ENCODE assay signal across 15 cellular contexts in genomic region chr4:98166025-98166730, GRCh38. TPM values are rescaled to one million over a fixed set of nuclear protein-coding genes. Genes with fewer than 3 reads are reported as not detected.
DNase-seq lines count a peak whose midpoint lies in the region; ATAC-seq and TF ChIP-seq lines count a peak whose summit lies in the region.
"Had no signal": no experiment of that assay in that cellular context is flagged by ENCODE, and none has a peak within 500 bp of the region (broad histone marks: within the 10 kb centered on the region; RNA-seq: fewer than 3 reads in every experiment).

No MANE protein-coding gene starts in this region.

- H3K27me3 Mint-ChIP-seq in GM23338 (ENCODE audit: insufficient read depth, low read depth, poor library complexity) = no peaks in the 10 kb centered on the region
- no peaks in the 10 kb centered on the region for H3K27me3 Mint-ChIP-seq in activated naive CD8-positive, alpha-beta T cell treated with anti-CD3 and anti-CD28 coated beads, Interleukin-2, amount 50 U/mL, for 24 hours

- H3K36me3 ChIP-seq in GM23338 (ENCODE audit: insufficient read depth) = no peaks in the 10 kb centered on the region
- H3K36me3 ChIP-seq: SJCRH30 had no signal

- ATAC-seq in GM23338 (no peak), SK-N-SH treated with all-trans-retinoic acid at 6 μM for 48 hours (peak; percentile 85), foreskin keratinocyte (peak; percentile 100)
- ATAC-seq in activated naive CD8-positive, alpha-beta T cell treated with anti-CD3 and anti-CD28 coated beads, Interleukin-2, amount 50 U/mL, for 24 hours = no peak

- no peak overlapping the region for H3K4me2 ChIP-seq in GM23338

- H3F3A ChIP-seq in GM23338 (replicated peaks; ENCODE audit: low read depth) = no peaks in the 10 kb centered on the region

- TF ChIP-seq CTCF in GM23338 (conservative IDR thresholded peaks at IDR 0.05; ENCODE audit: low read depth in 2 of 2) = no peak
- no peak for TF ChIP-seq CTCF in foreskin keratinocyte (conservative IDR thresholded peaks at IDR 0.05)

- H2AFZ ChIP-seq in GM23338 = peak overlapping the region; percentile 24; the same call in 1 of the 2 replicates

- H3K4me1 ChIP-seq in GM23338 (ENCODE audit: insufficient read depth) (peaks cover 14% of the 10 kb centered on the region), foreskin keratinocyte (peaks cover 7% of the 10 kb centered on the region)
- H3K4me1 ChIP-seq: SJCRH30 had no signal

- DNase-seq in GM23338 (ENCODE audit: low spot score) = no peak
- DNase-seq in foreskin keratinocyte = peak; percentile 60 to 77
- peak; percentile 49 for DNase-seq in myocyte (ENCODE audit: low read depth)
- no peak for DNase-seq in effector CD8-positive, alpha-beta T cell (lab: John Stamatoyannopoulos, UW)
- no peak for DNase-seq in activated naive CD8-positive, alpha-beta T cell treated with anti-CD3 and anti-CD28 coated beads, Interleukin-2, amount 50 U/mL, for 24 hours
- DNase-seq in RPMI8226 = no peak
- no peak for DNase-seq in AG08395 (ENCODE audit: low spot score)
- DNase-seq: activated CD4-positive, CD25-positive, alpha-beta regulatory T cell; DMS79 treated with DMSO at 0.1 percent for 48 hours; H7; NCI-H1105; SJCRH30 had no signal

- no peaks in the 10 kb centered on the region for H3K27me3 ChIP-seq in GM23338 (ENCODE audit: insufficient read depth)
- no peaks in the 10 kb centered on the region for H3K27me3 ChIP-seq in foreskin keratinocyte
- H3K27me3 ChIP-seq: SJCRH30 had no signal

- H3K4me3 ChIP-seq in GM23338 = no peak overlapping the region
- H3K4me3 ChIP-seq: SJCRH30 had no signal

- H3K9me2 ChIP-seq in GM23338 (ENCODE audit: insufficient read depth) = peaks cover 5% of the 10 kb centered on the region

- H3K36me3 Mint-ChIP-seq in GM23338 (ENCODE audit: low read depth) = no peaks in the 10 kb centered on the region
- no peaks in the 10 kb centered on the region for H3K36me3 Mint-ChIP-seq in activated naive CD8-positive, alpha-beta T cell treated with anti-CD3 and anti-CD28 coated beads, Interleukin-2, amount 50 U/mL, for 24 hours (ENCODE audit: low read depth)

- H3K4me1 Mint-ChIP-seq in GM23338 = peaks cover 19% of the 10 kb centered on the region
- no peaks in the 10 kb centered on the region for H3K4me1 Mint-ChIP-seq in activated naive CD8-positive, alpha-beta T cell treated with anti-CD3 and anti-CD28 coated beads, Interleukin-2, amount 50 U/mL, for 24 hours

- H3K4me3 Mint-ChIP-seq in GM23338 = no peak overlapping the region
- no peak overlapping the region for H3K4me3 Mint-ChIP-seq in activated naive CD8-positive, alpha-beta T cell treated with anti-CD3 and anti-CD28 coated beads, Interleukin-2, amount 50 U/mL, for 24 hours

- H4K20me1 ChIP-seq in GM23338 (replicated peaks; ENCODE audit: insufficient read depth) = no peaks in the 10 kb centered on the region

- no peak overlapping the region for H3K27ac Mint-ChIP-seq in GM23338
- no peak overlapping the region for H3K27ac Mint-ChIP-seq in activated naive CD8-positive, alpha-beta T cell treated with anti-CD3 and anti-CD28 coated beads, Interleukin-2, amount 50 U/mL, for 24 hours

- H3K79me2 ChIP-seq in GM23338 (replicated peaks; ENCODE audit: insufficient read depth) = no peaks in the 10 kb centered on the region

- H3K27ac ChIP-seq in GM23338 (ENCODE audit: low read depth) (no peak overlapping the region), foreskin keratinocyte (no peak overlapping the region)
- H3K27ac ChIP-seq: SJCRH30 had no signal

- no peaks in the 10 kb centered on the region; the same call in 2 of the 3 replicates for H3K9me3 Mint-ChIP-seq in GM23338
- no peaks in the 10 kb centered on the region for H3K9me3 Mint-ChIP-seq in activated naive CD8-positive, alpha-beta T cell treated with anti-CD3 and anti-CD28 coated beads, Interleukin-2, amount 50 U/mL, for 24 hours

TF ChIP-seq in GM23338, 12 proteins besides CTCF, POLR2A, EP300 and RAD21 (continues in another document):
- TF ChIP-seq NANOG (IDR thresholded peaks at IDR 0.05; ENCODE audit: borderline replicate concordance) = no peak
- TF ChIP-seq STAT1 (IDR thresholded peaks at IDR 0.05; ENCODE audit: unreplicated experiment) = no peak
- TF ChIP-seq ETS1 (IDR thresholded peaks at IDR 0.05) = no peak
- TF ChIP-seq CREB1 (CRISPR knock-in tag; IDR thresholded peaks at IDR 0.05; ENCODE audit: low read depth) = no peak

TF ChIP-seq in SK-N-SH treated with all-trans-retinoic acid at 6 μM for 48 hours, 23 proteins besides CTCF, POLR2A, EP300 and RAD21:
- no peak for TF ChIP-seq ZNF565 (CRISPR knock-in tag; conservative IDR thresholded peaks at IDR 0.05; ENCODE audit: low read depth)
- no peak for TF ChIP-seq RARB (CRISPR knock-in tag; IDR thresholded peaks at IDR 0.05)
- TF ChIP-seq OSR1 (CRISPR knock-in tag; IDR thresholded peaks at IDR 0.05) = no peak
- TF ChIP-seq ZNF8 (CRISPR knock-in tag; IDR thresholded peaks at IDR 0.05) = no peak
- TF ChIP-seq PPARA (CRISPR knock-in tag; IDR thresholded peaks at IDR 0.05; ENCODE audit: borderline replicate concordance) = no peak
- TF ChIP-seq SNAI2 (CRISPR knock-in tag; IDR thresholded peaks at IDR 0.05) = no peak
- TF ChIP-seq TOX (CRISPR knock-in tag; IDR thresholded peaks at IDR 0.05; ENCODE audit: borderline replicate concordance) = no peak
- no peak for TF ChIP-seq ZFP3 (CRISPR knock-in tag; IDR thresholded peaks at IDR 0.05)
- TF ChIP-seq BACH2 (CRISPR knock-in tag; IDR thresholded peaks at IDR 0.05; ENCODE audit: borderline replicate concordance) = no peak
- no peak for TF ChIP-seq TSHZ2 (CRISPR knock-in tag; IDR thresholded peaks at IDR 0.05)
- no peak for TF ChIP-seq CSRNP3 (CRISPR knock-in tag; IDR thresholded peaks at IDR 0.05)
- TF ChIP-seq ISL1 (CRISPR knock-in tag; IDR thresholded peaks at IDR 0.05) = no peak
- no peak for TF ChIP-seq PATZ1 (CRISPR knock-in tag; IDR thresholded peaks at IDR 0.05; ENCODE audit: borderline replicate concordance)
- no peak for TF ChIP-seq ARNTL (CRISPR knock-in tag; IDR thresholded peaks at IDR 0.05; ENCODE audit: borderline replicate concordance, low read depth)
- no peak for TF ChIP-seq ZNF70 (CRISPR knock-in tag; IDR thresholded peaks at IDR 0.05)
- TF ChIP-seq CSDC2 (CRISPR knock-in tag; IDR thresholded peaks at IDR 0.05) = no peak
- no peak for TF ChIP-seq ZFP30 (CRISPR knock-in tag; IDR thresholded peaks at IDR 0.05)
- TF ChIP-seq TCF4 (CRISPR knock-in tag; IDR thresholded peaks at IDR 0.05; ENCODE audit: borderline replicate concordance) = no peak
- TF ChIP-seq ZC3H10 (CRISPR knock-in tag; IDR thresholded peaks at IDR 0.05) = no peak

RNA-seq across cellular contexts. Expression of gene STPG2, which starts 22.9 kb away (rescaled TPM):
- total RNA-seq in GM23338 (2014; rRNA removed; shearing (Covaris generic)) = 0.17 TPM in 1 of 2 replicates, not detected in the other
- polyA plus RNA-seq in GM23338 (2016; fragmentation: Nextera tagmentation; extraction: Ambion mirVana) (0.14 and 0.32 TPM in 2 replicates), foreskin keratinocyte (0.04 TPM in 1 of 2 replicates, not detected in the other)
- total RNA-seq in foreskin keratinocyte (0.07 TPM in 1 of 2 replicates, not detected in the other), myocyte (not detected in 2 replicates)
- not detected for polyA plus RNA-seq in myocyte (2012)
- total RNA-seq: dermis microvascular lymphatic vessel endothelial cell, NCI-H460, SJCRH30 had no signal

Comparison
In these comparisons a context has a peak if more than half of its experiments do, and no peak if none do; other contexts are left out.
1. ATAC-seq: peak in SK-N-SH treated with all-trans-retinoic acid at 6 μM for 48 hours (single experiment) and foreskin keratinocyte (single experiment); none in GM23338 (single experiment) and activated naive CD8-positive, alpha-beta T cell treated with anti-CD3 and anti-CD28 coated beads, Interleukin-2, amount 50 U/mL, for 24 hours (single experiment).
2. DNase-seq: peak in foreskin keratinocyte (2 of 2) and myocyte (single experiment); none in GM23338 (single experiment), effector CD8-positive, alpha-beta T cell (single experiment), activated naive CD8-positive, alpha-beta T cell treated with anti-CD3 and anti-CD28 coated beads, Interleukin-2, amount 50 U/mL, for 24 hours (single experiment), RPMI8226 (single experiment) and AG08395 (single experiment).